ENCODE assay signal across 1 cellular context in the genomic region with DNA sequence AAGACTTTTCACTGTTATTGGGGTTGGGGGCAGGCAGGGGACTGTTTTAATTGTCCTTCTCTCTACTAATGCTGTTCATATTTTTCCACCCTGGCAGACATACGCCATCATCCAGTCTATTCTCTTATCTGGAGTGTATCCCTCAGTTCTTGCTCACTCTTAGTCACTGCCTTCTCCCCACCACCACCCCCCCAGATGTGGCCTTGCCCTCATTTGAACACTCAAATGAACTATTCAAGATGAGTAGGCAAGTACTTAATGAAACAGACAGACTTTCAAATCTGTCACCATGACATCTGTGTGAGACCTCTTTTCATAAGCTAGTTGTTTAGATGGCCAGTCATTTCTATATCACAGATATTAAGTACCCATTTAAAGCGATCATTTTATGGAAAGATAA.
TF ChIP-seq lines count a peak whose summit lies in the region.

No MANE protein-coding gene starts in this region.

TF ChIP-seq in HepG2, 621 proteins besides CTCF, POLR2A, EP300 and RAD21 (continued from another document):
- no peak for TF ChIP-seq ZNF770 (CRISPR knock-in tag; IDR thresholded peaks at IDR 0.05)
- no peak for TF ChIP-seq ZGPAT (CRISPR knock-in tag; IDR thresholded peaks at IDR 0.05)
- TF ChIP-seq KAT7 (CRISPR knock-in tag; IDR thresholded peaks at IDR 0.05; ENCODE audit: borderline replicate concordance), result no peak
- TF ChIP-seq NFE2L2 (IDR thresholded peaks at IDR 0.05; ENCODE audit: low read length), result no peak
- TF ChIP-seq, protein P1, sequence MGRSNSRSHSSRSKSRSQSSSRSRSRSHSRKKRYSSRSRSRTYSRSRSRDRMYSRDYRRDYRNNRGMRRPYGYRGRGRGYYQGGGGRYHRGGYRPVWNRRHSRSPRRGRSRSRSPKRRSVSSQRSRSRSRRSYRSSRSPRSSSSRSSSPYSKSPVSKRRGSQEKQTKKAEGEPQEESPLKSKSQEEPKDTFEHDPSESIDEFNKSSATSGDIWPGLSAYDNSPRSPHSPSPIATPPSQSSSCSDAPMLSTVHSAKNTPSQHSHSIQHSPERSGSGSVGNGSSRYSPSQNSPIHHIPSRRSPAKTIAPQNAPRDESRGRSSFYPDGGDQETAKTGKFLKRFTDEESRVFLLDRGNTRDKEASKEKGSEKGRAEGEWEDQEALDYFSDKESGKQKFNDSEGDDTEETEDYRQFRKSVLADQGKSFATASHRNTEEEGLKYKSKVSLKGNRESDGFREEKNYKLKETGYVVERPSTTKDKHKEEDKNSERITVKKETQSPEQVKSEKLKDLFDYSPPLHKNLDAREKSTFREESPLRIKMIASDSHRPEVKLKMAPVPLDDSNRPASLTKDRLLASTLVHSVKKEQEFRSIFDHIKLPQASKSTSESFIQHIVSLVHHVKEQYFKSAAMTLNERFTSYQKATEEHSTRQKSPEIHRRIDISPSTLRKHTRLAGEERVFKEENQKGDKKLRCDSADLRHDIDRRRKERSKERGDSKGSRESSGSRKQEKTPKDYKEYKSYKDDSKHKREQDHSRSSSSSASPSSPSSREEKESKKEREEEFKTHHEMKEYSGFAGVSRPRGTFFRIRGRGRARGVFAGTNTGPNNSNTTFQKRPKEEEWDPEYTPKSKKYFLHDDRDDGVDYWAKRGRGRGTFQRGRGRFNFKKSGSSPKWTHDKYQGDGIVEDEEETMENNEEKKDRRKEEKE (IDR thresholded peaks at IDR 0.05), result no peak
- no peak for TF ChIP-seq SIX1 (CRISPR knock-in tag; IDR thresholded peaks at IDR 0.05; ENCODE audit: borderline replicate concordance)
- TF ChIP-seq NCOR1 (IDR thresholded peaks at IDR 0.05; ENCODE audit: borderline replicate concordance, low read length), result no peak
- no peak for TF ChIP-seq ZNF205 (CRISPR knock-in tag; IDR thresholded peaks at IDR 0.05)
TF ChIP-seq in HepG2: peak in this region for 0.
